ENCODE assay signal across 9 cellular contexts in the genomic region with DNA sequence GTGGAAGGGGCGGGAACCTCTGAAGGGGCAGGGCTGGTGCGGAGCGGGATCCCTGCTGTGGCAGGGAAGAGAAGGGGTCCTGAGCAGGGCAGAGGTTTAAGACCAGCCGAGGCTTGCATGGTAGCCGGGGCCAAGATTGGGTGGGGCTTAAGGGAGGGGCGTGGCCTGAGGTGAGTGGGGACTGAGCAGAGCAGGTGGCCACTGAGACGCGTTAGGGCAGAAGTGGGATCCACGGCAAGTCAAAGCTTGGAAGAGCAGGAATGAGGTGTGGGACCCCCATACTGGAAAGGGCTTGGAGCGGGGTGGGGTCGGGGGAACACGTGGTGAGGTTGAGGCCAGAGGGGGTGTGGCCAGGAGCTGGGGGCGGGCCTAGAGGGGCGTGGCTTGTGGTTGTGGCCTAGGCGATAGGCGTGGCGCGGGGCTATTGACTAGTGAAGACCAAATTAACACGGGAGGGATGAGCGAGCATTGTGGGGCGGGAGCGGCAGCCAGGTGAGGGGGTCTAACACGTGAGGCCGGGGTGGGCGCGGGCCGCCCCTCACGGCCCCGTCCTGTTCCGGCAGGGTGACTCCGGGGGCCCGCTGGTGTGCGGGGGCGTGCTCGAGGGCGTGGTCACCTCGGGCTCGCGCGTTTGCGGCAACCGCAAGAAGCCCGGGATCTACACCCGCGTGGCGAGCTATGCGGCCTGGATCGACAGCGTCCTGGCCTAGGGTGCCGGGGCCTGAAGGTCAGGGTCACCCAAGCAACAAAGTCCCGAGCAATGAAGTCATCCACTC. TPM values are rescaled to one million over a fixed set of nuclear protein-coding genes. Genes with fewer than 3 reads are reported as not detected.
DNase-seq lines count a peak whose midpoint lies in the region; ATAC-seq, FAIRE-seq and TF ChIP-seq lines count a peak whose summit lies in the region.
"Had no signal": no experiment of that assay in that cellular context is flagged by ENCODE, and none has a peak within 500 bp of the region (broad histone marks: within the 10 kb centered on the region; RNA-seq: fewer than 3 reads in every experiment).

No MANE protein-coding gene starts in this region.

- intact Hi-C loops in esophagus squamous epithelium (cut with DNase I) = loop anchor here (5.0 kb wide), 1 partner anchor 60 kb away; no protein-coding TSS in a partner anchor

- H3K27ac ChIP-seq in esophagus squamous epithelium = peak overlapping the region in 2 of 4 donors; percentile 4 to 16

- DNase-seq in GM18507 (ENCODE audit: extremely low spot score, insufficient read length, low read depth) (peak; percentile 70), iPS-NIHi11 (ENCODE audit: low spot score) (peak; percentile 83), esophagus squamous epithelium (lab: John Stamatoyannopoulos, UW) (no peak)
- peak; percentile 86 for DNase-seq in activated naive CD8-positive, alpha-beta T cell treated with anti-CD3 and anti-CD28 coated beads, Interleukin-2, amount 10 ng/mL, durations not matched to agents 7 days and 5 days
- DNase-seq in stimulated activated CD8-positive, alpha-beta memory T cell treated with anti-CD3 and anti-CD28 coated beads, Interleukin-12 subunit alpha, Interleukin-12 subunit beta, amount 100 ng/mL, for 1 hour (ENCODE audit: low read depth) = peak; percentile 65

- H3K27ac Mint-ChIP-seq in T-helper 1 cell treated with Interleukin-12 subunit alpha and Interleukin-12 subunit beta and Interleukin-4 antibody, amounts not matched to agents 30 μg/mL and 1 μg/mL, for 36 hours = peak overlapping the region; percentile 78
- peak overlapping the region; percentile 72 for H3K27ac Mint-ChIP-seq in activated naive CD8-positive, alpha-beta T cell treated with anti-CD3 and anti-CD28 coated beads, Interleukin-2, amount 10 ng/mL, durations not matched to agents 7 days and 5 days

- TF ChIP-seq CTCF in esophagus squamous epithelium (IDR thresholded peaks at IDR 0.05) = no peak

- peaks cover 0 to 51% (median 0%) of the 10 kb centered on the region in 4 donors for H3K27me3 ChIP-seq in esophagus squamous epithelium

- peak overlapping the region in 2 of 4 donors; percentile 26 to 27 for H3K4me3 ChIP-seq in esophagus squamous epithelium

- H3K4me3 Mint-ChIP-seq in T-helper 1 cell treated with Interleukin-12 subunit alpha and Interleukin-12 subunit beta and Interleukin-4 antibody, amounts not matched to agents 30 μg/mL and 1 μg/mL, for 36 hours = peak overlapping the region; percentile 74
- H3K4me3 Mint-ChIP-seq in activated naive CD8-positive, alpha-beta T cell treated with anti-CD3 and anti-CD28 coated beads, Interleukin-2, amount 10 ng/mL, durations not matched to agents 7 days and 5 days = peak overlapping the region; percentile 74

- peak; percentile 83 for FAIRE-seq in GM18507 (lab: Jason Lieb, UNC)

- peaks cover 0 to 8% (median 5%) of the 10 kb centered on the region in 3 donors for H3K36me3 ChIP-seq in esophagus squamous epithelium

- H3K9me3 ChIP-seq in esophagus squamous epithelium = no peaks in the 10 kb centered on the region

- POLR2A ChIA-PET in activated naive CD8-positive, alpha-beta T cell treated with anti-CD3 and anti-CD28 coated beads, Interleukin-2, amount 10 ng/mL, durations not matched to agents 7 days and 5 days (lab: Charles Lee) = interaction anchor here (0.7 to 3.3 kb wide), 9 partner anchors 9 to 135 kb away, joined by 3 to 26 read pairs (median 6); a partner anchor contains a TSS

- no peaks in the 10 kb centered on the region for H3K9me3 Mint-ChIP-seq in T-helper 1 cell treated with Interleukin-12 subunit alpha and Interleukin-12 subunit beta and Interleukin-4 antibody, amounts not matched to agents 30 μg/mL and 1 μg/mL, for 36 hours
- no peaks in the 10 kb centered on the region for H3K9me3 Mint-ChIP-seq in activated naive CD8-positive, alpha-beta T cell treated with anti-CD3 and anti-CD28 coated beads, Interleukin-2, amount 10 ng/mL, durations not matched to agents 7 days and 5 days

- no peak for TF ChIP-seq POLR2A in esophagus squamous epithelium (IDR thresholded peaks at IDR 0.05)

- H3K4me1 ChIP-seq in esophagus squamous epithelium = peaks cover 9 to 58% (median 33%) of the 10 kb centered on the region in 3 donors

- 22 to 28% methylated on average over 13 to 25 of the region's 51 CpGs for WGBS in esophagus squamous epithelium, 2 donors

- H3K27me3 Mint-ChIP-seq in T-helper 1 cell treated with Interleukin-12 subunit alpha and Interleukin-12 subunit beta and Interleukin-4 antibody, amounts not matched to agents 30 μg/mL and 1 μg/mL, for 36 hours (ENCODE audit: low read depth) = peaks cover 17% of the 10 kb centered on the region
- H3K27me3 Mint-ChIP-seq in activated naive CD8-positive, alpha-beta T cell treated with anti-CD3 and anti-CD28 coated beads, Interleukin-2, amount 10 ng/mL, durations not matched to agents 7 days and 5 days = peaks cover 16% of the 10 kb centered on the region

- peak; percentile 34 for ATAC-seq in activated naive CD8-positive, alpha-beta T cell treated with anti-CD3 and anti-CD28 coated beads, Interleukin-2, amount 10 ng/mL, durations not matched to agents 7 days and 5 days (ENCODE audit: low read depth)
- ATAC-seq in HG03571 (IDR thresholded peaks at IDR 0.05; ENCODE audit: unreplicated experiment) = no peak
- no peak for ATAC-seq in HG03439 (IDR thresholded peaks at IDR 0.05; ENCODE audit: unreplicated experiment)

- peaks cover 5% of the 10 kb centered on the region for H3K4me1 Mint-ChIP-seq in T-helper 1 cell treated with Interleukin-12 subunit alpha and Interleukin-12 subunit beta and Interleukin-4 antibody, amounts not matched to agents 30 μg/mL and 1 μg/mL, for 36 hours (ENCODE audit: low read depth)
- peaks cover 11% of the 10 kb centered on the region for H3K4me1 Mint-ChIP-seq in activated naive CD8-positive, alpha-beta T cell treated with anti-CD3 and anti-CD28 coated beads, Interleukin-2, amount 10 ng/mL, durations not matched to agents 7 days and 5 days

- H3K36me3 Mint-ChIP-seq in T-helper 1 cell treated with Interleukin-12 subunit alpha and Interleukin-12 subunit beta and Interleukin-4 antibody, amounts not matched to agents 30 μg/mL and 1 μg/mL, for 36 hours (ENCODE audit: low read depth) = peaks cover 6% of the 10 kb centered on the region
- peaks cover 3% of the 10 kb centered on the region for H3K36me3 Mint-ChIP-seq in activated naive CD8-positive, alpha-beta T cell treated with anti-CD3 and anti-CD28 coated beads, Interleukin-2, amount 10 ng/mL, durations not matched to agents 7 days and 5 days

RNA-seq across cellular contexts. Expression of a gene that starts 3.3 kb away (rescaled TPM):
- 1 to 10 TPM; 4.4 to 5.5 TPM for total RNA-seq in activated naive CD8-positive, alpha-beta T cell treated with anti-CD3 and anti-CD28 coated beads, Interleukin-2, amount 10 ng/mL, durations not matched to agents 7 days and 5 days
- total RNA-seq in esophagus squamous epithelium = 100 to 1,000 TPM in 2 of 4 donors, 10 to 100 TPM in 2; 52.2 to 883 (median 129) TPM

RNA-seq across cellular contexts. Expression of a gene that starts 10.6 kb away (rescaled TPM):
- not detected for total RNA-seq in activated naive CD8-positive, alpha-beta T cell treated with anti-CD3 and anti-CD28 coated beads, Interleukin-2, amount 10 ng/mL, durations not matched to agents 7 days and 5 days
- under 1 TPM in 1 of 4 donors, not detected in 3; 0.95 TPM for total RNA-seq in esophagus squamous epithelium
- total RNA-seq: M059J had no signal

RNA-seq across cellular contexts. Expression of a gene that starts 21.9 kb away (rescaled TPM):
- total RNA-seq in activated naive CD8-positive, alpha-beta T cell treated with anti-CD3 and anti-CD28 coated beads, Interleukin-2, amount 10 ng/mL, durations not matched to agents 7 days and 5 days = not detected
- total RNA-seq in esophagus squamous epithelium = not detected
- total RNA-seq: M059J had no signal

RNA-seq across cellular contexts. Expression of a gene that starts 30.3 kb away (rescaled TPM):
- total RNA-seq in activated naive CD8-positive, alpha-beta T cell treated with anti-CD3 and anti-CD28 coated beads, Interleukin-2, amount 10 ng/mL, durations not matched to agents 7 days and 5 days = 10 to 100 TPM; 53.6 to 72.7 TPM
- total RNA-seq in esophagus squamous epithelium = 10 to 100 TPM; 23.7 to 64.9 (median 32.5) TPM

RNA-seq across cellular contexts. Expression of a gene that starts 30.6 kb away (rescaled TPM):
- total RNA-seq in activated naive CD8-positive, alpha-beta T cell treated with anti-CD3 and anti-CD28 coated beads, Interleukin-2, amount 10 ng/mL, durations not matched to agents 7 days and 5 days = not detected
- total RNA-seq in esophagus squamous epithelium = not detected
- total RNA-seq: M059J had no signal

Comparison
In these comparisons a context has a peak if more than half of its experiments do, and no peak if none do; other contexts are left out.
1. RNA of a gene that starts 3.3 kb away (total RNA-seq): 52.2 to 883 TPM in esophagus squamous epithelium; 4.4 to 5.5 TPM in activated naive CD8-positive, alpha-beta T cell treated with anti-CD3 and anti-CD28 coated beads, Interleukin-2, amount 10 ng/mL, durations not matched to agents 7 days and 5 days; every median in the first group is over 4 times any median in the second.